In the genomic region with DNA sequence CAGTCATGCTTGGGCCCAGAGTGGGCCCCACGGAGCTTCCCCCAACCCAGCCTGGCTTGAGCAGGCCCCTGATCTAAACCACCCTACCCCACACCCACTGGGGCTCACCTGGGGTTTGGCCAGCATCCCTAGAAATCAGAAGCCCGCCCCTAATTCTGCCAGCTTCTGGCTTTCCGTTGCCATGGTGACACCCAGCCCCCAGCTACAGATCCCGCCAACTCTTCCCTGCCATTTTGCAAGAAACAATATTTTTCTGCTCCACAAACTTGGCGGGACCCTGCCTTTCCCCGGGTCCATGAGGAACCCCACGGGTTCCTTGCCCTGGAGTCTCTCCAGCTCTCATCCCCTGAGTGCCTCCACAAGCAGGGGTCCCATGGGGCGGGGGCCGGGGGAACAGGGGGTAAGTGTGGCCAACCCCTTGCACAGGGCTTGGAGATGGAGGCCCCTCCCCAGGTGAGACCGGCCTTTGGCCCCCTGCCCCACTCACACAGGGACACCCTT, we compare ENCODE assay signal across 18 cellular contexts.
DNase-seq lines count a peak whose midpoint lies in the region; ATAC-seq, FAIRE-seq and TF ChIP-seq lines count a peak whose summit lies in the region.
"Had no signal": no experiment of that assay in that cellular context is flagged by ENCODE, and none has a peak within 500 bp of the region (broad histone marks: within the 10 kb centered on the region; RNA-seq: fewer than 3 reads in every experiment).

No MANE protein-coding gene starts in this region.

- H3K9me3 ChIP-seq in T-helper 17 cell (ENCODE audit: control insufficient read depth, low read length, poor library complexity, severe bottlenecking), result no peaks in the 10 kb centered on the region
- no peaks in the 10 kb centered on the region for H3K9me3 ChIP-seq in kidney (ENCODE audit: control insufficient read depth in 1 of 2, low read length in 2 of 2)
- no peaks in the 10 kb centered on the region for H3K9me3 ChIP-seq in sigmoid colon

- H3K36me3 Mint-ChIP-seq in T-helper 17 cell (ENCODE audit: low read depth), result peaks cover 2% of the 10 kb centered on the region

- H3K4me1 ChIP-seq in kidney (ENCODE audit: control insufficient read depth in 1 of 2, insufficient read depth in 1 of 2, low read depth in 1 of 2, low read length in 2 of 2), result peaks cover 0 to 4% of the 10 kb centered on the region in 2 donors
- peaks cover 0 to 17% (median 12%) of the 10 kb centered on the region in 4 donors for H3K4me1 ChIP-seq in sigmoid colon

- TF ChIP-seq CTCF in kidney (IDR thresholded peaks at IDR 0.05; ENCODE audit: borderline replicate concordance, extremely low read depth, insufficient read depth), result no peak
- no peak for TF ChIP-seq CTCF in sigmoid colon (IDR thresholded peaks at IDR 0.05)

- H3K4me3 Mint-ChIP-seq in T-helper 17 cell, result no peak overlapping the region
- H3K4me3 Mint-ChIP-seq: CD8-positive, alpha-beta T cell; neural crest cell; T-helper 2 cell treated with Interferon-gamma antibody and Interleukin-4, amounts not matched to agents 5 μg/mL and 100 μg/mL, for 36 hours had no signal

- intact Hi-C loops in kidney (cut with DNase I) (no loop called here), sigmoid colon (cut with DNase I) (no loop called here)

- no peaks in the 10 kb centered on the region for H3K27me3 Mint-ChIP-seq in T-helper 17 cell

- ATAC-seq in T-helper 17 cell (no peak), HG03565 (IDR thresholded peaks at IDR 0.05; ENCODE audit: unreplicated experiment) (no peak)
- ATAC-seq: CD8-positive, alpha-beta T cell had no signal

- peaks cover 3% of the 10 kb centered on the region for H3K4me1 Mint-ChIP-seq in T-helper 17 cell

- 93 to 96% methylated on average over 10 of the region's 10 CpGs for WGBS in sigmoid colon, 2 donors

- no peak for TF ChIP-seq POLR2A in sigmoid colon (IDR thresholded peaks at IDR 0.05)

- no peaks in the 10 kb centered on the region for H3K27me3 ChIP-seq in sigmoid colon
- H3K27me3 ChIP-seq: tibial nerve had no signal

- DNase-seq in activated T-cell treated with anti-CD3 and anti-CD28 coated beads, Interleukin-2, amount 50 U/mL, for 1 hour, result peak; percentile 14
- no peak for DNase-seq in activated T-cell treated with anti-CD3 and anti-CD28 coated beads, Interleukin-2, amount 50 U/mL, for 48 hours
- DNase-seq in T-helper 17 cell (peak in 2 of 3 donors; percentile 1 to 2), kidney (peak; percentile 65), sigmoid colon (peak; percentile 56), NCI-H345 (lab: John Stamatoyannopoulos, UW) (no peak), NOMO-1 treated with DMSO at 0.1 percent for 48 hours (lab: John Stamatoyannopoulos, UW; ENCODE audit: unreplicated experiment) (no peak)
- DNase-seq: activated CD4-positive, alpha-beta T cell treated with anti-CD3 and anti-CD28 coated beads for 1 hour; mesendoderm; MM.1S; NCI-H1694 treated with DMSO at 0.1 percent for 48 hours; NCI-H446 treated with DMSO at 0.1 percent for 48 hours had no signal

- no peak overlapping the region for H3K27ac ChIP-seq in kidney (ENCODE audit: low read depth in 2 of 2, low read length in 2 of 2)
- H3K27ac ChIP-seq in sigmoid colon, result no peak overlapping the region
- H3K27ac ChIP-seq: tibial nerve had no signal

- H3K36me3 ChIP-seq in kidney (ENCODE audit: control insufficient read depth in 1 of 2, insufficient read depth in 2 of 2, low read length in 2 of 2), result no peaks in the 10 kb centered on the region
- no peaks in the 10 kb centered on the region for H3K36me3 ChIP-seq in sigmoid colon
- H3K36me3 ChIP-seq: tibial nerve had no signal

- FAIRE-seq in kidney (lab: Jason Lieb, UNC), result no peak
- FAIRE-seq: astrocyte had no signal

- no peak overlapping the region for H3K9ac ChIP-seq in kidney (ENCODE audit: low read length in 2 of 2)

- no peak overlapping the region for H3K27ac Mint-ChIP-seq in T-helper 17 cell
- H3K27ac Mint-ChIP-seq: CD8-positive, alpha-beta T cell; T-helper 2 cell treated with Interferon-gamma antibody and Interleukin-4, amounts not matched to agents 5 μg/mL and 100 μg/mL, for 36 hours had no signal

- TF ChIP-seq EP300 in sigmoid colon (IDR thresholded peaks at IDR 0.05), result no peak

- H3K4me3 ChIP-seq in kidney (ENCODE audit: low read length in 2 of 2) (no peak overlapping the region), sigmoid colon (no peak overlapping the region)
- H3K4me3 ChIP-seq: tibial nerve had no signal

Comparison
In these comparisons a context has a peak if more than half of its experiments do, and no peak if none do; other contexts are left out.
1. DNase-seq: peak in activated T-cell treated with anti-CD3 and anti-CD28 coated beads, Interleukin-2, amount 50 U/mL, for 1 hour (single experiment), T-helper 17 cell (2 of 3), kidney (single experiment) and sigmoid colon (single experiment); none in activated T-cell treated with anti-CD3 and anti-CD28 coated beads, Interleukin-2, amount 50 U/mL, for 48 hours (0 of 2), NCI-H345 (single experiment) and NOMO-1 treated with DMSO at 0.1 percent for 48 hours (single experiment).